27 cellular contexts compared by ENCODE assay signal in the genomic region with DNA sequence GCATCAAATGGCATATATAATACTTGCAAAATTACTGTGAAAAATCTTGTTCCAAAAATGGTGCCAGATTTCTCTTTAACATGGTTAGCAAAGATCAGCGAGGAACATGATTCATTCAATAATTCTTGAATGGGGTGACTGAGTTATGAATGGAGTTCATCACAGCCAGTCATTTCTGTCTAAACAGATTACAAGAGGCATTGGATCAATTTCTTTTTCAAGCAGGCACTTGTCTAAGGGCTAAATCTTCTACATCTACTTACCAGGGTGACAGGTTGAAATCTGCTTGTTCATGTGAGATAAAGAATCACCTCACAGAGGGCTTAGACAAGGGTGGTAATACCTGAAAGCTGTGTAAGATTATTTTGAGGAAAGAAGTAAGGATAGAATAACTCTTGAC.
"Had no signal": no experiment of that assay in that cellular context is flagged by ENCODE, and none has a peak within 500 bp of the region (broad histone marks: within the 10 kb centered on the region; RNA-seq: fewer than 3 reads in every experiment).

No MANE protein-coding gene starts in this region.

- DNase-seq: dorsolateral prefrontal cortex; effector CD8-positive, alpha-beta T cell; foreskin melanocyte; glutamatergic neuron; heart right ventricle; hippocampal formation; left cardiac atrium; left lung; mesendoderm; midbrain; naive thymus-derived CD4-positive, alpha-beta T cell; nucleus accumbens; stimulated activated CD4-positive, alpha-beta T cell treated with anti-CD3 and anti-CD28 coated beads, Interleukin-12 subunit alpha, Interleukin-12 subunit beta, amount 100 ng/mL, for 4 hours; stimulated activated CD4-positive, alpha-beta T cell treated with anti-CD3 and anti-CD28 coated beads, Interleukin-1b, Interleukin-23, amount 100 ng/mL, for 48 hours; stimulated activated CD4-positive, alpha-beta T cell treated with anti-CD3 and anti-CD28 coated beads, Interleukin-4, amount 100 ng/mL, for 1 hour; stimulated activated CD8-positive, alpha-beta memory T cell treated with anti-CD3 and anti-CD28 coated beads, Interleukin-4, amount 100 ng/mL, for 48 hours; stimulated activated naive CD4-positive, alpha-beta T cell; stimulated activated naive CD8-positive, alpha-beta T cell treated with anti-CD3 and anti-CD28 coated beads, Interleukin-15, amount 100 ng/mL, for 72 hours; transverse colon; upper lobe of right lung; uterus had no signal

- H3K4me1 ChIP-seq: heart right ventricle, left lung, prostate gland, right atrium auricular region, suprapubic skin, transverse colon, upper lobe of right lung, uterus had no signal

- H3K36me3 ChIP-seq: heart right ventricle, left lung, prostate gland, right atrium auricular region, suprapubic skin, transverse colon, upper lobe of right lung, uterus had no signal

- H3K36me3 Mint-ChIP-seq: naive thymus-derived CD4-positive, alpha-beta T cell had no signal

- H3K27me3 ChIP-seq: dorsolateral prefrontal cortex, heart right ventricle, left lung, right atrium auricular region, suprapubic skin, transverse colon, upper lobe of right lung, uterus had no signal

- H3K4me2 ChIP-seq: smooth muscle cell had no signal

- H3K27me3 Mint-ChIP-seq: stimulated activated naive CD8-positive, alpha-beta T cell treated with anti-CD3 and anti-CD28 coated beads, Interleukin-15, amount 100 ng/mL, for 72 hours had no signal

- H3K4me3 Mint-ChIP-seq: naive thymus-derived CD4-positive, alpha-beta T cell; nephron; stimulated activated naive CD8-positive, alpha-beta T cell treated with anti-CD3 and anti-CD28 coated beads, Interleukin-15, amount 100 ng/mL, for 72 hours had no signal

- H3K4me1 Mint-ChIP-seq: naive thymus-derived CD4-positive, alpha-beta T cell; stimulated activated naive CD8-positive, alpha-beta T cell treated with anti-CD3 and anti-CD28 coated beads, Interleukin-15, amount 100 ng/mL, for 72 hours had no signal

- H3K9me3 ChIP-seq: prostate gland, suprapubic skin, transverse colon, upper lobe of right lung had no signal

- H3K27ac Mint-ChIP-seq: naive thymus-derived CD4-positive, alpha-beta T cell; stimulated activated naive CD8-positive, alpha-beta T cell treated with anti-CD3 and anti-CD28 coated beads, Interleukin-15, amount 100 ng/mL, for 72 hours had no signal

- H3K27ac ChIP-seq: dorsolateral prefrontal cortex, heart right ventricle, left lung, prostate gland, right atrium auricular region, suprapubic skin, transverse colon, upper lobe of right lung, uterus had no signal

- H3K4me3 ChIP-seq: dorsolateral prefrontal cortex, heart right ventricle, left lung, prostate gland, right atrium auricular region, smooth muscle cell, suprapubic skin, transverse colon, upper lobe of right lung, uterus had no signal

- ATAC-seq: heart right ventricle; left cardiac atrium; left lung; naive thymus-derived CD4-positive, alpha-beta T cell; sciatic nerve; stimulated activated naive CD8-positive, alpha-beta T cell treated with anti-CD3 and anti-CD28 coated beads, Interleukin-15, amount 100 ng/mL, for 72 hours; upper lobe of right lung had no signal
